Comparison of ENCODE assay signal across 21 cellular contexts in the genomic region with DNA sequence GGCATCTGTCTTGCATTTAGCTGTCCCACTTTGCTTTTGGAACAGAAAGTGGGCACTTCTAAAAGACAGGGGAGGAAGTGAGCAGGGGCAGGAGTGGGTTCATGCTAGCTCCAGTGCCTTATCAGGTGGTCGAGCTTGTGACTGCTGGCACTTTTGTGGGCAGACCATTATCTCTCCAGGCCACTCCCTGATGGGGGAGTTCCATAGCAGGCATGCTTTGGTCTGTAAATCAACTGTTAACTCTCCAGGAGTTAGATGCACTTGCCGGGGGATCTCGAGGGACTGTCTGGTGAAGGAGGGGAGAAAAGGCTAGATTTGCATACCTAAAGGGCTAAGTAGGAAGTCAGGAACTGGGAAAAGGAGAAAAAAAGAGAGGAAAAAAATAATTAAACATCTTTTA. TPM values are rescaled to one million over a fixed set of nuclear protein-coding genes. Genes with fewer than 3 reads are reported as not detected.
DNase-seq lines count a peak whose midpoint lies in the region; ATAC-seq and TF ChIP-seq lines count a peak whose summit lies in the region.
"Had no signal": no experiment of that assay in that cellular context is flagged by ENCODE, and none has a peak within 500 bp of the region (broad histone marks: within the 10 kb centered on the region; RNA-seq: fewer than 3 reads in every experiment).

No MANE protein-coding gene starts in this region.

- peak overlapping the region; percentile 58 for H2AFZ ChIP-seq in neuronal stem cell (ENCODE audit: low read length)

- H3K14ac ChIP-seq in neuronal stem cell (ENCODE audit: low read length), result no peak overlapping the region

- no peak overlapping the region for H3K18ac ChIP-seq in neuronal stem cell (ENCODE audit: low read length)

- H2BK120ac ChIP-seq in neuronal stem cell (ENCODE audit: low read depth, low read length), result no peak overlapping the region

- ATAC-seq in GM18873 (IDR thresholded peaks at IDR 0.05; ENCODE audit: low FRiP score, unreplicated experiment), result no peak
- ATAC-seq: left lung had no signal

- H3K27ac ChIP-seq in HEK293 (ENCODE audit: extremely low read depth, low read depth, low read length), result no peak overlapping the region
- no peak overlapping the region for H3K27ac ChIP-seq in neuronal stem cell (replicated peaks; ENCODE audit: low read length)
- H3K27ac ChIP-seq: HL-60, left lung, ovary, RWPE1, vagina had no signal

- POLR2A ChIA-PET in HEK293 (lab: Yijun Ruan, JAX), result no interaction called here

- H2BK12ac ChIP-seq in neuronal stem cell (ENCODE audit: low read length), result no peak overlapping the region

- no peaks in the 10 kb centered on the region for H3K36me3 ChIP-seq in HEK293 (ENCODE audit: control insufficient read depth in 2 of 2, insufficient read depth in 1 of 2, low read length in 2 of 2)
- H3K36me3 ChIP-seq in neuronal stem cell (replicated peaks in 1 of 2; ENCODE audit: control insufficient read depth in 2 of 2, insufficient read depth in 2 of 2, low read length in 2 of 2), result no peaks in the 10 kb centered on the region
- H3K36me3 ChIP-seq: left lung, ovary, vagina had no signal

- H2BK15ac ChIP-seq in neuronal stem cell (ENCODE audit: low read length), result no peak overlapping the region

- no peaks in the 10 kb centered on the region for H3K79me1 ChIP-seq in neuronal stem cell (ENCODE audit: low read depth, low read length)

- H2AK5ac ChIP-seq in neuronal stem cell (ENCODE audit: low read depth, low read length), result no peak overlapping the region

- WGBS in neuronal stem cell (ENCODE audit: extremely low coverage in 2 of 2, insufficient read length in 2 of 2, insufficient replicate concordance in 1 of 2), 2 donors, result no CpG with 5 or more reads among the region's 3 CpGs

- peak; percentile 49 for TF ChIP-seq POLR2A in erythroblast (IDR thresholded peaks at IDR 0.05; ENCODE audit: low read length)

- no peak overlapping the region for H3K23ac ChIP-seq in neuronal stem cell (ENCODE audit: low read depth, low read length, poor library complexity)

- TF ChIP-seq CTCF in HEK293 (tag by site-specific recombination; IDR thresholded peaks at IDR 0.05), result no peak

- in situ Hi-C loops in SK-MEL-5 (cut with HindIII; ENCODE audit: low pct_unique_long_range_greater_than_20kb, low sequenced_read_pairs), result no loop called here

- no peak overlapping the region for H3K4me3 ChIP-seq in HEK293 (ENCODE audit: low read depth, low read length)
- no peak overlapping the region for H3K4me3 ChIP-seq in neuronal stem cell (ENCODE audit: low read length in 2 of 2)
- H3K4me3 ChIP-seq: left lung, ovary, vagina had no signal

- no peak overlapping the region for H3K4ac ChIP-seq in neuronal stem cell (ENCODE audit: low read length)

- H3K9ac ChIP-seq in neuronal stem cell (ENCODE audit: low read depth, low read length, poor library complexity), result no peak overlapping the region

- H3K9me3 ChIP-seq in HEK293 (ENCODE audit: control insufficient read depth, insufficient read depth, low read depth, low read length) (no peaks in the 10 kb centered on the region), neuronal stem cell (replicated peaks in 1 of 2; ENCODE audit: control insufficient read depth in 2 of 2, insufficient read depth in 1 of 2, low read depth in 1 of 2, low read length in 2 of 2) (peaks cover 2 to 6% of the 10 kb centered on the region in 2 donors)
- H3K9me3 ChIP-seq: ovary, vagina had no signal

- H4K8ac ChIP-seq in neuronal stem cell (ENCODE audit: low read depth, low read length), result no peak overlapping the region

- CTCF ChIA-PET in HEK293 (lab: Yijun Ruan, JAX), result interaction anchor here (0.8 to 1.0 kb wide), 2 partner anchors 59 to 203 kb away, joined by 3 to 4 read pairs; a partner anchor contains a TSS

- DNase-seq in SK-MEL-5 (ENCODE audit: low read depth, low spot score) (peak; percentile 100), erythroblast (lab: John Stamatoyannopoulos, UW) (no peak), neuronal stem cell (ENCODE audit: low spot score) (no peak), NCI-H510A treated with DMSO at 0.1 percent for 48 hours (lab: John Stamatoyannopoulos, UW) (no peak), foreskin melanocyte (no peak), NCI-H1436 (lab: John Stamatoyannopoulos, UW) (no peak)
- DNase-seq: activated CD4-positive, alpha-beta memory T cell treated with anti-CD3 and anti-CD28 coated beads for 36 hours; activated CD8-positive, alpha-beta memory T cell treated with anti-CD3 and anti-CD28 coated beads, Interleukin-2, amount 50 U/mL, for 48 hours; activated naive CD8-positive, alpha-beta T cell treated with anti-CD3 and anti-CD28 coated beads, Interleukin-2, amount 10 ng/mL, durations not matched to agents 7 days and 5 days; CD4-positive, CD25-positive, alpha-beta regulatory T cell; left lung; naive thymus-derived CD8-positive, alpha-beta T cell; NCI-H1436 treated with DMSO at 0.1 percent for 48 hours; NCI-H526 treated with DMSO at 0.1 percent for 48 hours; ovary had no signal

- H2BK5ac ChIP-seq in neuronal stem cell (ENCODE audit: low read length), result no peak overlapping the region

- H3K4me1 ChIP-seq in HEK293 (ENCODE audit: control insufficient read depth, insufficient read depth, low read length) (peaks cover 6% of the 10 kb centered on the region; the same call in 1 of the 2 replicates), neuronal stem cell (ENCODE audit: control insufficient read depth in 2 of 2, insufficient read depth in 1 of 2, low read depth in 1 of 2, low read length in 2 of 2) (peaks cover 4 to 12% of the 10 kb centered on the region in 2 donors)
- H3K4me1 ChIP-seq: left lung, vagina had no signal

- no peak overlapping the region for H4K91ac ChIP-seq in neuronal stem cell (ENCODE audit: low read depth, low read length, poor library complexity)

- H3K27me3 ChIP-seq in neuronal stem cell (ENCODE audit: control insufficient read depth in 3 of 3, insufficient read depth in 3 of 3, low read depth in 1 of 3, low read length in 3 of 3), result peaks cover 0 to 3% (median 0%) of the 10 kb centered on the region in 3 experiments
- H3K27me3 ChIP-seq: ovary, vagina had no signal

- H3K4me2 ChIP-seq in neuronal stem cell (ENCODE audit: insufficient read depth, low read length, poor library complexity, severe bottlenecking), result no peak overlapping the region

TF ChIP-seq in HEK293, 187 proteins besides CTCF, POLR2A, EP300 and RAD21:
- peak; percentile 45; the same call in 1 of the 2 replicates for TF ChIP-seq ZNF335 (tag by site-specific recombination; conservative IDR thresholded peaks at IDR 0.05)
- no peak for TF ChIP-seq KLF16 (tag by site-specific recombination; IDR thresholded peaks at IDR 0.05)

RNA-seq across cellular contexts. Expression of a gene that starts 9.3 kb away (rescaled TPM):
- 19.6 and 23.2 TPM in 2 replicates for total RNA-seq in SK-MEL-5 (2014; rRNA removed; shearing (Covaris generic))
- 15.7 and 17.4 TPM in 2 replicates for polyA plus RNA-seq in SK-MEL-5 (2015; cell fraction: cytosol; rRNA removed)
- polyA plus RNA-seq in SK-MEL-5 (2015; cell fraction: nucleus; rRNA removed), result 78.5 and 94.3 TPM in 2 replicates
- polyA plus RNA-seq in neuronal stem cell (2013, experiment 1 of 2), result 0.20 TPM
- polyA plus RNA-seq in neuronal stem cell (2013, experiment 2 of 2), result 0.22 TPM
- total RNA-seq: activated CD4-positive, alpha-beta memory T cell treated with anti-CD3 and anti-CD28 coated beads for 36 hours; activated naive CD8-positive, alpha-beta T cell treated with anti-CD3 and anti-CD28 coated beads, Interleukin-2, amount 10 ng/mL, durations not matched to agents 7 days and 5 days; CD4-positive, CD25-positive, alpha-beta regulatory T cell; MCF 10A; naive thymus-derived CD8-positive, alpha-beta T cell had no signal
- polyA plus RNA-seq: naive thymus-derived CD8-positive, alpha-beta T cell had no signal

RNA-seq across cellular contexts. Expression of a gene that starts 13.6 kb away (rescaled TPM):
- 567 and 602 TPM in 2 replicates for total RNA-seq in SK-MEL-5 (2014; rRNA removed; shearing (Covaris generic))
- 264 and 266 TPM in 2 replicates for polyA plus RNA-seq in SK-MEL-5 (2015; cell fraction: cytosol; rRNA removed)
- 198 and 244 TPM in 2 replicates for polyA plus RNA-seq in SK-MEL-5 (2015; cell fraction: nucleus; rRNA removed)
- polyA plus RNA-seq in neuronal stem cell (2013, experiment 1 of 2), result 66.1 TPM
- polyA plus RNA-seq in neuronal stem cell (2013, experiment 2 of 2), result 64.7 TPM

RNA-seq across cellular contexts. Expression of a gene that starts 59.2 kb away (rescaled TPM):
- 88.7 and 97.7 TPM in 2 replicates for total RNA-seq in SK-MEL-5 (2014; rRNA removed; shearing (Covaris generic))
- 242 and 314 TPM in 2 replicates for polyA plus RNA-seq in SK-MEL-5 (2015; cell fraction: cytosol; rRNA removed)
- polyA plus RNA-seq in SK-MEL-5 (2015; cell fraction: nucleus; rRNA removed), result 487 and 533 TPM in 2 replicates
- 50.1 TPM for polyA plus RNA-seq in neuronal stem cell (2013, experiment 1 of 2)
- 49.6 TPM for polyA plus RNA-seq in neuronal stem cell (2013, experiment 2 of 2)

RNA-seq across cellular contexts. Expression of a gene that starts 59.6 kb away (rescaled TPM):
- 21.5 and 30.4 TPM in 2 replicates for total RNA-seq in SK-MEL-5 (2014; rRNA removed; shearing (Covaris generic))
- 55.3 and 74.8 TPM in 2 replicates for polyA plus RNA-seq in SK-MEL-5 (2015; cell fraction: cytosol; rRNA removed)
- 227 and 283 TPM in 2 replicates for polyA plus RNA-seq in SK-MEL-5 (2015; cell fraction: nucleus; rRNA removed)
- 8.1 TPM for polyA plus RNA-seq in neuronal stem cell (2013, experiment 1 of 2)
- polyA plus RNA-seq in neuronal stem cell (2013, experiment 2 of 2), result 7.7 TPM

RNA-seq across cellular contexts. Expression of a gene that starts 59.7 kb away (rescaled TPM):
- 22.1 and 23.6 TPM in 2 replicates for total RNA-seq in SK-MEL-5 (2014; rRNA removed; shearing (Covaris generic))
- 39.2 and 42.0 TPM in 2 replicates for polyA plus RNA-seq in SK-MEL-5 (2015; cell fraction: cytosol; rRNA removed)
- 154 and 187 TPM in 2 replicates for polyA plus RNA-seq in SK-MEL-5 (2015; cell fraction: nucleus; rRNA removed)
- 14.4 TPM for polyA plus RNA-seq in neuronal stem cell (2013, experiment 1 of 2)
- 14.7 TPM for polyA plus RNA-seq in neuronal stem cell (2013, experiment 2 of 2)
